In genomic region chr15:86080302-86080701, GRCh38 we compare ENCODE assay signal across 23 cellular contexts. TPM values are rescaled to one million over a fixed set of nuclear protein-coding genes. Genes with fewer than 3 reads are reported as not detected.
"Had no signal": no experiment of that assay in that cellular context is flagged by ENCODE, and none has a peak within 500 bp of the region (broad histone marks: within the 10 kb centered on the region; RNA-seq: fewer than 3 reads in every experiment).

No MANE protein-coding gene starts in this region.

- H3K9me3 ChIP-seq: MG63, SJCRH30 had no signal

- H3K27ac ChIP-seq: SJCRH30 had no signal

- H3K4me3 ChIP-seq: MG63, SJCRH30 had no signal

- H3K27me3 ChIP-seq: SJCRH30 had no signal

- H3K4me1 ChIP-seq: SJCRH30 had no signal

- H3K36me3 ChIP-seq: MG63, SJCRH30 had no signal

- DNase-seq: IMR-90, Karpas-422, KG1, MG63, NCI-H1092, NCI-H1105 treated with DMSO at 0.1 percent for 48 hours, NCI-H1417 treated with DMSO at 0.1 percent for 48 hours, NCI-H146, NCI-H1694 treated with DMSO at 0.1 percent for 48 hours, NCI-H1930, NCI-H2081, NCI-H2107, NCI-H2227 treated with DMSO at 0.1 percent for 48 hours, NCI-H524, NCI-H69, NCI-H774, PC-3, SHP77 treated with DMSO at 0.1 percent for 48 hours had no signal

- ATAC-seq: PC-3, Right ventricle myocardium inferior, SK-N-SH treated with all-trans-retinoic acid at 6 μM for 48 hours had no signal

RNA-seq across cellular contexts. Expression of gene AGBL1, which starts 0.6 kb away (rescaled TPM):
- total RNA-seq: HepG2, IMR-90, OCI-LY7, PC-3, Right ventricle myocardium inferior, SJCRH30 had no signal
- polyA plus RNA-seq: IMR-90 had no signal
